Comparison of ENCODE assay signal across 11 cellular contexts in genomic region chr12:76880156-76881023, GRCh38. TPM values are rescaled to one million over a fixed set of nuclear protein-coding genes. Genes with fewer than 3 reads are reported as not detected.
DNase-seq lines count a peak whose midpoint lies in the region; ATAC-seq and TF ChIP-seq lines count a peak whose summit lies in the region.
"Had no signal": no experiment of that assay in that cellular context is flagged by ENCODE, and none has a peak within 500 bp of the region (broad histone marks: within the 10 kb centered on the region; RNA-seq: fewer than 3 reads in every experiment).

No MANE protein-coding gene starts in this region.

- TF ChIP-seq EP300 in transverse colon (IDR thresholded peaks at IDR 0.05; ENCODE audit: low read depth): no peak

- DNase-seq in activated naive CD8-positive, alpha-beta T cell treated with anti-CD3 and anti-CD28 coated beads, Interleukin-2, amount 50 U/mL, for 24 hours: no peak
- DNase-seq in brain microvascular endothelial cell: peak; percentile 22
- DNase-seq in mesothelial cell of epicardium (ENCODE audit: low spot score in 2 of 2, unreplicated experiment in 2 of 2): no peak
- no peak for DNase-seq in transverse colon
- no peak for DNase-seq in NCI-H1048 (lab: John Stamatoyannopoulos, UW)
- no peak for DNase-seq in NCI-H82 (lab: John Stamatoyannopoulos, UW)
- DNase-seq in lower leg skin (ENCODE audit: low spot score in 2 of 2): no peak
- DNase-seq: activated gamma-delta T cell treated with Interleukin-2 at 50 U/mL for 16 hours, AML-193, NCI-H748 treated with DMSO at 0.1 percent for 48 hours had no signal

- intact Hi-C loops in transverse colon (cut with DNase I; ENCODE audit: low total_unique reads): no loop called here
- intact Hi-C loops in lower leg skin (cut with DNase I; ENCODE audit: low total_unique reads): no loop called here

- TF ChIP-seq POLR2A in transverse colon (IDR thresholded peaks at IDR 0.05) (no peak), lower leg skin (IDR thresholded peaks at IDR 0.05) (no peak)

- peaks cover 18% of the 10 kb centered on the region for H3K4me1 Mint-ChIP-seq in activated naive CD8-positive, alpha-beta T cell (ENCODE audit: low read depth)
- peaks cover 9% of the 10 kb centered on the region for H3K4me1 Mint-ChIP-seq in activated naive CD8-positive, alpha-beta T cell treated with anti-CD3 and anti-CD28 coated beads, Interleukin-2, amount 50 U/mL, for 24 hours
- H3K4me1 Mint-ChIP-seq in mesothelial cell of epicardium: peaks cover 48% of the 10 kb centered on the region

- no peaks in the 10 kb centered on the region for H3K36me3 ChIP-seq in brain microvascular endothelial cell (replicated peaks)
- no peaks in the 10 kb centered on the region for H3K36me3 ChIP-seq in transverse colon

- H3K4me1 ChIP-seq in transverse colon: peaks cover 3 to 18% (median 9%) of the 10 kb centered on the region in 4 donors

- H3K27me3 Mint-ChIP-seq in activated naive CD8-positive, alpha-beta T cell: peaks cover 27% of the 10 kb centered on the region
- H3K27me3 Mint-ChIP-seq in activated naive CD8-positive, alpha-beta T cell treated with anti-CD3 and anti-CD28 coated beads, Interleukin-2, amount 50 U/mL, for 24 hours: peaks cover 48% of the 10 kb centered on the region
- H3K27me3 Mint-ChIP-seq in mesothelial cell of epicardium (ENCODE audit: low read depth): no peaks in the 10 kb centered on the region

- no peaks in the 10 kb centered on the region for H3K9me3 ChIP-seq in transverse colon

- H3K36me3 Mint-ChIP-seq in activated naive CD8-positive, alpha-beta T cell: no peaks in the 10 kb centered on the region
- no peaks in the 10 kb centered on the region for H3K36me3 Mint-ChIP-seq in activated naive CD8-positive, alpha-beta T cell treated with anti-CD3 and anti-CD28 coated beads, Interleukin-2, amount 50 U/mL, for 24 hours (ENCODE audit: low read depth)
- no peaks in the 10 kb centered on the region for H3K36me3 Mint-ChIP-seq in mesothelial cell of epicardium

- no peaks in the 10 kb centered on the region for H3K27me3 ChIP-seq in brain microvascular endothelial cell (replicated peaks)
- H3K27me3 ChIP-seq in transverse colon: peaks cover 38% of the 10 kb centered on the region

- no peak for TF ChIP-seq CTCF in brain microvascular endothelial cell (IDR thresholded peaks at IDR 0.05; ENCODE audit: low read depth, low read length, missing control alignments)
- TF ChIP-seq CTCF in mesothelial cell of epicardium (IDR thresholded peaks at IDR 0.05; ENCODE audit: unreplicated experiment): no peak
- no peak for TF ChIP-seq CTCF in transverse colon (IDR thresholded peaks at IDR 0.05)
- no peak for TF ChIP-seq CTCF in lower leg skin (IDR thresholded peaks at IDR 0.05)

- no peak for ATAC-seq in activated naive CD8-positive, alpha-beta T cell treated with anti-CD3 and anti-CD28 coated beads, Interleukin-2, amount 50 U/mL, for 24 hours

- no peak overlapping the region for H3K27ac Mint-ChIP-seq in activated naive CD8-positive, alpha-beta T cell
- H3K27ac Mint-ChIP-seq in activated naive CD8-positive, alpha-beta T cell treated with anti-CD3 and anti-CD28 coated beads, Interleukin-2, amount 50 U/mL, for 24 hours: no peak overlapping the region
- peak overlapping the region; percentile 92 for H3K27ac Mint-ChIP-seq in mesothelial cell of epicardium

- H3K4me3 Mint-ChIP-seq in activated naive CD8-positive, alpha-beta T cell: peak overlapping the region; percentile 91
- no peak overlapping the region for H3K4me3 Mint-ChIP-seq in activated naive CD8-positive, alpha-beta T cell treated with anti-CD3 and anti-CD28 coated beads, Interleukin-2, amount 50 U/mL, for 24 hours
- H3K4me3 Mint-ChIP-seq in mesothelial cell of epicardium: peak overlapping the region; percentile 91

- H3K4me3 ChIP-seq in brain microvascular endothelial cell (ENCODE audit: low read depth, low read length) (no peak overlapping the region), transverse colon (no peak overlapping the region), lower leg skin (ENCODE audit: low read depth, poor library complexity, severe bottlenecking) (no peak overlapping the region)

- in situ Hi-C loops in brain microvascular endothelial cell (cut with HindIII; ENCODE audit: low pct_ligation_motif_present, low sequenced_read_pairs) (no loop called here), transverse colon (cut with MboI; ENCODE audit: low pct_ligation_motif_present in 1 of 4, low pct_unique_long_range_greater_than_20kb in 1 of 4, low sequenced_read_pairs in 3 of 4) (no loop called here)

- peak overlapping the region; percentile 70 for H3K27ac ChIP-seq in brain microvascular endothelial cell
- H3K27ac ChIP-seq in transverse colon: peak overlapping the region; percentile 76 to 86 (median 82)

- 76 to 79% methylated on average over 8 to 12 of the region's 12 CpGs for WGBS in transverse colon (ENCODE audit: low coverage in 1 of 2), 2 donors
- WGBS in lower leg skin, 2 donors: 84 to 88% methylated on average over 12 of the region's 12 CpGs

- no peaks in the 10 kb centered on the region for H3K9me3 Mint-ChIP-seq in activated naive CD8-positive, alpha-beta T cell (ENCODE audit: low read depth)
- H3K9me3 Mint-ChIP-seq in activated naive CD8-positive, alpha-beta T cell treated with anti-CD3 and anti-CD28 coated beads, Interleukin-2, amount 50 U/mL, for 24 hours: no peaks in the 10 kb centered on the region
- H3K9me3 Mint-ChIP-seq in mesothelial cell of epicardium: no peaks in the 10 kb centered on the region

RNA-seq across cellular contexts. Expression of gene CSRP2, which starts 1.6 kb away (rescaled TPM):
- total RNA-seq in mesothelial cell of epicardium (81.6 to 86.3 TPM (median 81.8 TPM) in 3 replicates), transverse colon (1 to 10 TPM; 1.9 to 9.6 (median 8.3) TPM), lower leg skin (10 to 100 TPM in 2 of 4 donors, 1 to 10 TPM in 2; 7.2 to 33.2 (median 14.3) TPM)
